ENCODE assay signal across 11 cellular contexts in the genomic region with DNA sequence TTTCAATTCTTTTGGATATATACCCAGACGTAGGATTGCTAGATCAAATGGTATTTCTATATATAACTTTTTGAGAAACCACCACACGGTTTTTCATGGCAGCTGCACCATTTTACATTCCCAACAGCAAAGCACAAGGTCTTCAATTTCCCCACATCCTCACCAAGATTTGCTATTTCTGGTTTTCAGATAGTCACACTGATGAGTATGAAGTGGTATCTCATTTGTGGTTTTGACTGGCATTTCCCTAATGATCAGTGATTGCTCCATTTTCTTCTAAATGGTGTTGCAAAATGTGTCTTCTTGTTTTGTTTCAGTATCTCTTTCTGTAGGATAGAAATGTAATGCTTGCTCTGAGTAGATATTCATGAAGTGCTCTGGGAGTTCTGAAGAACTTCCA. TPM values are rescaled to one million over a fixed set of nuclear protein-coding genes. Genes with fewer than 3 reads are reported as not detected.
A peak's percentile ranks its signal among the peaks of the same experiment; 100 is the strongest.
DNase-seq lines count a peak whose midpoint lies in the region; ATAC-seq and TF ChIP-seq lines count a peak whose summit lies in the region.
"Had no signal": no experiment of that assay in that cellular context is flagged by ENCODE, and none has a peak within 500 bp of the region (broad histone marks: within the 10 kb centered on the region; RNA-seq: fewer than 3 reads in every experiment).

No MANE protein-coding gene starts in this region.

- no peaks in the 10 kb centered on the region for H3K36me3 ChIP-seq in vagina
- H3K36me3 ChIP-seq: adrenal gland had no signal

- TF ChIP-seq POLR2A in vagina (IDR thresholded peaks at IDR 0.05), result no peak

- peak; percentile 63 for DNase-seq in activated CD4-positive, alpha-beta T cell treated with anti-CD3 and anti-CD28 coated beads, Interleukin-2, amount 10 ng/mL, durations not matched to agents 24 days and 14 days
- no peak for DNase-seq in activated CD4-positive, alpha-beta T cell treated with anti-CD3 and anti-CD28 coated beads, Interleukin-2, amount 50 U/mL, for 4 hours
- DNase-seq in NOMO-1 (lab: John Stamatoyannopoulos, UW; ENCODE audit: unreplicated experiment in 2 of 2) (peak; percentile 88 to 99), cardiac fibroblast (ENCODE audit: low read depth in 2 of 2) (peak; percentile 35 to 73), vagina (ENCODE audit: extremely low spot score in 2 of 2) (no peak), DMS79 (lab: John Stamatoyannopoulos, UW) (no peak)
- DNase-seq in stimulated activated effector memory CD8-positive, alpha-beta T cell treated with anti-CD3 and anti-CD28 coated beads, Interleukin-12 subunit alpha, Interleukin-12 subunit beta, amount 100 ng/mL, for 72 hours (ENCODE audit: low spot score in 2 of 2), result peak in 1 of 2 donors; percentile 48
- DNase-seq: adrenal gland; stimulated activated CD8-positive, alpha-beta memory T cell treated with anti-CD3 and anti-CD28 coated beads, Interleukin-4, amount 100 ng/mL, for 48 hours had no signal

- H3K4me1 ChIP-seq in vagina, result peaks cover 56% of the 10 kb centered on the region
- H3K4me1 ChIP-seq: A549 had no signal

- peaks cover 70% of the 10 kb centered on the region for H3K4me1 Mint-ChIP-seq in activated CD4-positive, alpha-beta T cell treated with anti-CD3 and anti-CD28 coated beads, Interleukin-2, amount 10 ng/mL, durations not matched to agents 24 days and 14 days
- H3K4me1 Mint-ChIP-seq in stimulated activated effector memory CD8-positive, alpha-beta T cell treated with anti-CD3 and anti-CD28 coated beads, Interleukin-12 subunit alpha, Interleukin-12 subunit beta, amount 100 ng/mL, for 72 hours, result peaks cover 81% of the 10 kb centered on the region

- no peaks in the 10 kb centered on the region for H3K27me3 ChIP-seq in vagina
- H3K27me3 ChIP-seq: adrenal gland had no signal

- H3K27ac ChIP-seq in vagina, result no peak overlapping the region
- H3K27ac ChIP-seq: A549, adrenal gland had no signal

- H3K9me3 Mint-ChIP-seq in activated CD4-positive, alpha-beta T cell treated with anti-CD3 and anti-CD28 coated beads, Interleukin-2, amount 10 ng/mL, durations not matched to agents 24 days and 14 days, result no peaks in the 10 kb centered on the region
- H3K9me3 Mint-ChIP-seq in stimulated activated effector memory CD8-positive, alpha-beta T cell treated with anti-CD3 and anti-CD28 coated beads, Interleukin-12 subunit alpha, Interleukin-12 subunit beta, amount 100 ng/mL, for 72 hours, result no peaks in the 10 kb centered on the region

- peaks cover 31% of the 10 kb centered on the region for H3K36me3 Mint-ChIP-seq in activated CD4-positive, alpha-beta T cell treated with anti-CD3 and anti-CD28 coated beads, Interleukin-2, amount 10 ng/mL, durations not matched to agents 24 days and 14 days (ENCODE audit: low read depth)
- peaks cover 56% of the 10 kb centered on the region for H3K36me3 Mint-ChIP-seq in stimulated activated effector memory CD8-positive, alpha-beta T cell treated with anti-CD3 and anti-CD28 coated beads, Interleukin-12 subunit alpha, Interleukin-12 subunit beta, amount 100 ng/mL, for 72 hours

- H3K4me3 Mint-ChIP-seq in activated CD4-positive, alpha-beta T cell treated with anti-CD3 and anti-CD28 coated beads, Interleukin-2, amount 10 ng/mL, durations not matched to agents 24 days and 14 days, result peak overlapping the region; percentile 74
- H3K4me3 Mint-ChIP-seq in stimulated activated effector memory CD8-positive, alpha-beta T cell treated with anti-CD3 and anti-CD28 coated beads, Interleukin-12 subunit alpha, Interleukin-12 subunit beta, amount 100 ng/mL, for 72 hours, result peak overlapping the region; percentile 82

- TF ChIP-seq CTCF in cardiac fibroblast (IDR thresholded peaks at IDR 0.05; ENCODE audit: low read depth, low read length), result no peak
- TF ChIP-seq CTCF in vagina (IDR thresholded peaks at IDR 0.05), result no peak

- H3K9me3 ChIP-seq in vagina, result no peaks in the 10 kb centered on the region
- H3K9me3 ChIP-seq: A549, adrenal gland had no signal

- peak overlapping the region; percentile 84 for H3K27ac Mint-ChIP-seq in activated CD4-positive, alpha-beta T cell treated with anti-CD3 and anti-CD28 coated beads, Interleukin-2, amount 10 ng/mL, durations not matched to agents 24 days and 14 days
- H3K27ac Mint-ChIP-seq in stimulated activated effector memory CD8-positive, alpha-beta T cell treated with anti-CD3 and anti-CD28 coated beads, Interleukin-12 subunit alpha, Interleukin-12 subunit beta, amount 100 ng/mL, for 72 hours, result peak overlapping the region; percentile 98

- H3K4me3 ChIP-seq in cardiac fibroblast (replicated peaks in 1 of 2; ENCODE audit: low read depth in 2 of 2, low read length in 2 of 2) (no peak overlapping the region), vagina (no peak overlapping the region)
- H3K4me3 ChIP-seq: A549, adrenal gland had no signal

- H3K27me3 Mint-ChIP-seq in activated CD4-positive, alpha-beta T cell treated with anti-CD3 and anti-CD28 coated beads, Interleukin-2, amount 10 ng/mL, durations not matched to agents 24 days and 14 days, result no peaks in the 10 kb centered on the region

- peak; percentile 53 for ATAC-seq in stimulated activated effector memory CD8-positive, alpha-beta T cell treated with anti-CD3 and anti-CD28 coated beads, Interleukin-12 subunit alpha, Interleukin-12 subunit beta, amount 100 ng/mL, for 72 hours
- ATAC-seq in GM19467 (IDR thresholded peaks at IDR 0.05; ENCODE audit: unreplicated experiment), result no peak
- ATAC-seq: A549 had no signal

- intact Hi-C loops in activated CD4-positive, alpha-beta T cell treated with anti-CD3 and anti-CD28 coated beads, Interleukin-2, amount 10 ng/mL, durations not matched to agents 24 days and 14 days (cut with micrococcal nuclease), result loop anchor here (5.0 kb wide), 1 partner anchor 331 kb away; the partner anchor contains the start of gene PGAP1
- intact Hi-C loops in vagina (cut with DNase I), result no loop called here

RNA-seq across cellular contexts. Expression of gene ANKRD44, which starts 52.0 kb away (rescaled TPM):
- total RNA-seq in activated CD4-positive, alpha-beta T cell treated with anti-CD3 and anti-CD28 coated beads, Interleukin-2, amount 10 ng/mL, durations not matched to agents 24 days and 14 days, result 130 and 147 TPM in 2 replicates
- 46.4 TPM for total RNA-seq in vagina

Comparison
In these comparisons a context has a peak if more than half of its experiments do, and no peak if none do; other contexts are left out.
1. DNase-seq: peak in activated CD4-positive, alpha-beta T cell treated with anti-CD3 and anti-CD28 coated beads, Interleukin-2, amount 10 ng/mL, durations not matched to agents 24 days and 14 days (single experiment), NOMO-1 (2 of 2) and cardiac fibroblast (2 of 2); none in activated CD4-positive, alpha-beta T cell treated with anti-CD3 and anti-CD28 coated beads, Interleukin-2, amount 50 U/mL, for 4 hours (0 of 2), vagina (0 of 2) and DMS79 (single experiment).